In the genomic region with DNA sequence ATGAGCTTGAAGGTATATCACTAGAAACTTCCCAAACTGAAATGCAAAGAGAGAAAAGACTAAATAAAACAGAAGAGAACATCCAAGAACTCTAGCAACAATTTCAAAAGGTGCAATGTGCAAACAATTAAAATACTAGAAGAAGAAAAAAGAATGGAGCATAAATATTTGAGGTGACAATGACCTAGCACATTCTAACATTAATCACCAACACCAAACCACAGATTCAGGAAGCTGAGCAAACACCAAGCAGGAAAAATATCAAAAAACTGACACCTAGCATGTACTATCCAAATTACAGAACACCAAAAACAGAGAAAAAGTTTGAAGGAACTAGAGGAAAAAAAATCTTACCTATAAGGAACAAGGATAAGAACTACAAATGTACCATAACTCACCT, we compare ENCODE assay signal across 19 cellular contexts.
DNase-seq lines count a peak whose midpoint lies in the region; ATAC-seq, FAIRE-seq and TF ChIP-seq lines count a peak whose summit lies in the region.
"Had no signal": no experiment of that assay in that cellular context is flagged by ENCODE, and none has a peak within 500 bp of the region (broad histone marks: within the 10 kb centered on the region; RNA-seq: fewer than 3 reads in every experiment).

No MANE protein-coding gene starts in this region.

- no peaks in the 10 kb centered on the region for H3K27me3 ChIP-seq in left ventricle myocardium inferior (ENCODE audit: low read depth)
- no peaks in the 10 kb centered on the region for H3K27me3 ChIP-seq in PC-9 (ENCODE audit: insufficient read depth, low read depth)
- no peaks in the 10 kb centered on the region for H3K27me3 ChIP-seq in foreskin keratinocyte
- H3K27me3 ChIP-seq in naive thymus-derived CD4-positive, alpha-beta T cell (ENCODE audit: control insufficient read depth in 2 of 2, insufficient read depth in 2 of 2, low read length in 2 of 2) = no peaks in the 10 kb centered on the region
- H3K27me3 ChIP-seq: BLaER1, SJCRH30 had no signal

- no peaks in the 10 kb centered on the region for H3F3A ChIP-seq in PC-9 (ENCODE audit: insufficient read depth, low read depth)

- POLR2A ChIA-PET in PC-9 (lab: Charles Lee; ENCODE audit: unreplicated experiment) = interaction anchor here (0.7 kb wide), 2 partner anchors 453 to 1753 kb away, joined by 3 to 7 read pairs; no protein-coding TSS in a partner anchor
- POLR2A ChIA-PET in naive thymus-derived CD4-positive, alpha-beta T cell (lab: Charles Lee) = no interaction called here

- H3K4me2 ChIP-seq in PC-9 = no peak overlapping the region
- H3K4me2 ChIP-seq: BLaER1 had no signal

- H3K9me3 ChIP-seq in left ventricle myocardium inferior (replicated peaks) = no peaks in the 10 kb centered on the region
- peaks cover 7% of the 10 kb centered on the region for H3K9me3 ChIP-seq in PC-9 (ENCODE audit: insufficient read depth, low read depth)
- H3K9me3 ChIP-seq in naive thymus-derived CD4-positive, alpha-beta T cell (ENCODE audit: control insufficient read depth in 2 of 3, low read length in 3 of 3) = no peaks in the 10 kb centered on the region
- H3K9me3 ChIP-seq: BLaER1, SJCRH30 had no signal

- H3K27ac Mint-ChIP-seq in naive thymus-derived CD4-positive, alpha-beta T cell = no peak overlapping the region

- no peak for DNase-seq in left ventricle myocardium inferior
- DNase-seq in Right ventricle myocardium inferior (ENCODE audit: missing footprints) = no peak
- DNase-seq in PC-9 = peak in 1 of 2 experiments; percentile 67
- no peak for DNase-seq in foreskin keratinocyte
- DNase-seq in naive thymus-derived CD4-positive, alpha-beta T cell = no peak
- DNase-seq in germinal center (ENCODE audit: low spot score) = no peak
- DNase-seq: 8988T; CD4-positive, alpha-beta memory T cell; DMS79; H9; NCI-H187 treated with DMSO at 0.1 percent for 48 hours; NCI-H2227 treated with DMSO at 0.1 percent for 48 hours; NCI-H510A treated with DMSO at 0.1 percent for 48 hours; NCI-H774; PC-3; SJCRH30 had no signal

- peak; percentile 13 for FAIRE-seq in islet of Langerhans (lab: Jason Lieb, UNC)

- no peaks in the 10 kb centered on the region for H3K9me3 Mint-ChIP-seq in naive thymus-derived CD4-positive, alpha-beta T cell
- H3K9me3 Mint-ChIP-seq: CD4-positive, alpha-beta memory T cell; H9 had no signal

- TF ChIP-seq CTCF in left ventricle myocardium inferior (IDR thresholded peaks at IDR 0.05; ENCODE audit: borderline replicate concordance) (no peak), PC-9 (conservative IDR thresholded peaks at IDR 0.05) (no peak), foreskin keratinocyte (conservative IDR thresholded peaks at IDR 0.05) (no peak)

- H3K4me1 ChIP-seq in left ventricle myocardium inferior (no peaks in the 10 kb centered on the region), PC-9 (replicated peaks; ENCODE audit: insufficient read depth) (peaks cover 16% of the 10 kb centered on the region), foreskin keratinocyte (peaks cover 10% of the 10 kb centered on the region)
- no peaks in the 10 kb centered on the region for H3K4me1 ChIP-seq in naive thymus-derived CD4-positive, alpha-beta T cell (ENCODE audit: control insufficient read depth in 2 of 2, insufficient read depth in 2 of 2, low read length in 2 of 2)
- H3K4me1 ChIP-seq: BLaER1 had no signal

- no peaks in the 10 kb centered on the region for H3K4me1 Mint-ChIP-seq in naive thymus-derived CD4-positive, alpha-beta T cell
- H3K4me1 Mint-ChIP-seq: CD4-positive, alpha-beta memory T cell had no signal

- no peak overlapping the region for H3K4me3 Mint-ChIP-seq in naive thymus-derived CD4-positive, alpha-beta T cell
- H3K4me3 Mint-ChIP-seq: CD4-positive, alpha-beta memory T cell; H9 had no signal

- H3K4me3 ChIP-seq in left ventricle myocardium inferior (no peak overlapping the region), PC-9 (no peak overlapping the region)
- no peak overlapping the region for H3K4me3 ChIP-seq in naive thymus-derived CD4-positive, alpha-beta T cell (ENCODE audit: low read length)
- H3K4me3 ChIP-seq: BLaER1, SJCRH30 had no signal

- CTCF ChIA-PET in PC-9 (lab: Charles Lee) = no interaction called here
- CTCF ChIA-PET in naive thymus-derived CD4-positive, alpha-beta T cell (lab: Charles Lee) = no interaction called here

- H2AFZ ChIP-seq in PC-9 = no peak overlapping the region

- H3K27ac ChIP-seq in left ventricle myocardium inferior (replicated peaks) (peak overlapping the region; percentile 7), PC-9 (peak overlapping the region; percentile 59), foreskin keratinocyte (no peak overlapping the region)
- no peak overlapping the region for H3K27ac ChIP-seq in naive thymus-derived CD4-positive, alpha-beta T cell (ENCODE audit: low read depth, low read length)
- H3K27ac ChIP-seq: BLaER1, SJCRH30 had no signal

- no peaks in the 10 kb centered on the region for H4K20me1 ChIP-seq in PC-9 (ENCODE audit: insufficient read depth)
- H4K20me1 ChIP-seq: BLaER1 had no signal

- H3K36me3 ChIP-seq in left ventricle myocardium inferior = no peaks in the 10 kb centered on the region
- H3K36me3 ChIP-seq in PC-9 (ENCODE audit: low read depth) = no peaks in the 10 kb centered on the region
- no peaks in the 10 kb centered on the region for H3K36me3 ChIP-seq in naive thymus-derived CD4-positive, alpha-beta T cell (ENCODE audit: control insufficient read depth in 2 of 3, insufficient read depth in 3 of 3, low read length in 3 of 3)
- H3K36me3 ChIP-seq: BLaER1, SJCRH30 had no signal

- no peaks in the 10 kb centered on the region for H3K79me2 ChIP-seq in PC-9 (ENCODE audit: low read depth)

- peaks cover 0 to 11% (median 7%) of the 10 kb centered on the region in 5 donors for H3K27me3 Mint-ChIP-seq in naive thymus-derived CD4-positive, alpha-beta T cell

- ATAC-seq in Right ventricle myocardium inferior = no peak
- ATAC-seq in foreskin keratinocyte = no peak
- no peak for ATAC-seq in naive thymus-derived CD4-positive, alpha-beta T cell
- ATAC-seq in HG02763 (IDR thresholded peaks at IDR 0.05; ENCODE audit: unreplicated experiment) = no peak
- ATAC-seq: PC-3 had no signal

- intact Hi-C loops in left ventricle myocardium inferior (cut with micrococcal nuclease) = no loop called here
- intact Hi-C loops in Right ventricle myocardium inferior (cut with DNase I) = no loop called here
- intact Hi-C loops in PC-9 (cut with micrococcal nuclease; ENCODE audit: unreplicated experiment) = loop anchor here (5.0 kb wide), 5 partner anchors 73 to 453 kb away; no protein-coding TSS in a partner anchor
- intact Hi-C loops in naive thymus-derived CD4-positive, alpha-beta T cell (cut with micrococcal nuclease) = no loop called here

- no peaks in the 10 kb centered on the region for H3K36me3 Mint-ChIP-seq in naive thymus-derived CD4-positive, alpha-beta T cell
- H3K36me3 Mint-ChIP-seq: CD4-positive, alpha-beta memory T cell had no signal

- no TSS peak for BruUV-seq in PC-9 (replicated peaks; lab: Mats Ljungman, UMichigan)

- H3K9me2 ChIP-seq in PC-9 (ENCODE audit: insufficient read depth) = no peaks in the 10 kb centered on the region

Comparison
In these comparisons a context has a peak if more than half of its experiments do, and no peak if none do; other contexts are left out.
1. H3K27ac ChIP-seq: peak in left ventricle myocardium inferior (single experiment) and PC-9 (single experiment); none in foreskin keratinocyte (single experiment) and naive thymus-derived CD4-positive, alpha-beta T cell (single experiment).